In the genomic region with DNA sequence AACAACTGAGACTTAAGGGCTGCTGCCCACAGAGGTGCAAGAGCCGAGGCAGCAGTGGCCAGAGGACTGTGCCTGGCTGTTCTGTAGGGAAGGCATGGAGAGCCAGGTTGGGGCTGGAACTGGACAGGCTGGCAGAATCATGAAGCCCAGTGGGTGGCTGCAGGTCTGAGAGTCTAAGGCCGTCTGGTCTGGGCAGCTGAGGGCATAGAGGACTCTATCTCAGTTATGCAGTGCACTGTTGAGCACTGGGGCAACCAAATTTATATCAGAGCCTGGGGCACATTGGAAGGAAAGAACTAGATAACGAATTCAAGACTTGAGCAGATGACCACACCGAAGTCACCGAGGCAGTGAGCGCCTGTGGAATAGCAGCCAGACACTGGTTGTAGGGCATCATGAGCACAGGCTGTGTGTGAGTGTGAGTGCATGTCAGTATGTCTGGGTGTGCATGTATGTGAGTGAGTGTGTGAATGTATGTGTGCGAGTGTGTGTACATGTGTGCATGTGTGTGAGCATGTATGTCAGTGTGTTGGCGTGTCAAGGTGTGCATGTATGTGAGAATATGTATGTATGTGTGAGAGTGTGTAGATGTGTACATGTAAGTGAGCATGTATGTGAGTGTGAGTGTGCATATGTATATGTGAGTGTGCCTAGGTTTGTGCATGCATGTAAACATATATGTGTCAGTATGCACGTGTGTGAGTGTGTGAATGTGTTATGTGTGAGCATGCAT, we compare ENCODE assay signal across 2 cellular contexts.
TF ChIP-seq lines count a peak whose summit lies in the region.

No MANE protein-coding gene starts in this region.

TF ChIP-seq in SK-N-SH, 30 proteins besides CTCF, POLR2A, EP300 and RAD21:
- TF ChIP-seq GATA2 (CRISPR knock-in tag; IDR thresholded peaks at IDR 0.05) = peak; percentile 39; the same call in 1 of the 2 replicates
- no peak for TF ChIP-seq RXRA (IDR thresholded peaks at IDR 0.05; ENCODE audit: borderline replicate concordance, low read depth)
- TF ChIP-seq RCOR1 (IDR thresholded peaks at IDR 0.05; ENCODE audit: low read length) = peak; percentile 47; the same call in 1 of the 2 replicates
- 0 out of 2 replicates have a peak, but pooled peaks have one; percentile 10 for TF ChIP-seq MXI1 (IDR thresholded peaks at IDR 0.05; ENCODE audit: low read depth, low read length)
- TF ChIP-seq FOSL2 (IDR thresholded peaks at IDR 0.05; ENCODE audit: borderline replicate concordance, low read depth) = no peak
TF ChIP-seq in SK-N-SH: peak in this region for 3.

TF ChIP-seq in H1, 55 proteins besides CTCF, POLR2A, EP300 and RAD21:
- TF ChIP-seq SP4 (IDR thresholded peaks at IDR 0.05; ENCODE audit: low read length) (no peak), SAP30 (IDR thresholded peaks at IDR 0.05; ENCODE audit: insufficient read depth, insufficient replicate concordance, low read length) (no peak), EGR1 (IDR thresholded peaks at IDR 0.05; ENCODE audit: borderline replicate concordance, low read depth, low read length) (no peak)
- TF ChIP-seq, protein P1, sequence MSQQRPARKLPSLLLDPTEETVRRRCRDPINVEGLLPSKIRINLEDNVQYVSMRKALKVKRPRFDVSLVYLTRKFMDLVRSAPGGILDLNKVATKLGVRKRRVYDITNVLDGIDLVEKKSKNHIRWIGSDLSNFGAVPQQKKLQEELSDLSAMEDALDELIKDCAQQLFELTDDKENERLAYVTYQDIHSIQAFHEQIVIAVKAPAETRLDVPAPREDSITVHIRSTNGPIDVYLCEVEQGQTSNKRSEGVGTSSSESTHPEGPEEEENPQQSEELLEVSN (IDR thresholded peaks at IDR 0.05) = no peak
